Comparison of ENCODE assay signal across 10 cellular contexts in genomic region chr2:230267556-230267955, GRCh38. TPM values are rescaled to one million over a fixed set of nuclear protein-coding genes. Genes with fewer than 3 reads are reported as not detected.
DNase-seq lines count a peak whose midpoint lies in the region; ATAC-seq and TF ChIP-seq lines count a peak whose summit lies in the region.
"Had no signal": no experiment of that assay in that cellular context is flagged by ENCODE, and none has a peak within 500 bp of the region (broad histone marks: within the 10 kb centered on the region; RNA-seq: fewer than 3 reads in every experiment).

No MANE protein-coding gene starts in this region.

- H3K36me3 Mint-ChIP-seq in activated CD8-positive, alpha-beta T cell treated with anti-CD3 and anti-CD28 coated beads for 36 hours (ENCODE audit: low read depth) = peaks cover 73% of the 10 kb centered on the region
- H3K36me3 Mint-ChIP-seq in activated CD8-positive, alpha-beta T cell treated with anti-CD3 and anti-CD28 coated beads, Interleukin-2, amount 10 ng/mL, durations not matched to agents 7 days and 5 days (ENCODE audit: low read depth) = peaks cover 80% of the 10 kb centered on the region
- H3K36me3 Mint-ChIP-seq in CD14-positive monocyte = peaks cover 18 to 31% of the 10 kb centered on the region in 2 donors

- no peak overlapping the region for H2AFZ ChIP-seq in osteoblast (ENCODE audit: low read length)

- WGBS in heart right ventricle, 2 donors = 82 to 83% methylated on average over 3 of the region's 3 CpGs

- H3K27ac Mint-ChIP-seq in activated CD8-positive, alpha-beta T cell treated with anti-CD3 and anti-CD28 coated beads for 36 hours = peak overlapping the region; percentile 19
- no peak overlapping the region for H3K27ac Mint-ChIP-seq in activated CD8-positive, alpha-beta T cell treated with anti-CD3 and anti-CD28 coated beads, Interleukin-2, amount 10 ng/mL, durations not matched to agents 7 days and 5 days
- H3K27ac Mint-ChIP-seq in CD14-positive monocyte = no peak overlapping the region

- H3K4me3 ChIP-seq in osteoblast (ENCODE audit: insufficient read depth, low read length) (no peak overlapping the region), heart right ventricle (no peak overlapping the region)
- H3K4me3 ChIP-seq: uterus had no signal

- ATAC-seq in activated CD8-positive, alpha-beta T cell treated with anti-CD3 and anti-CD28 coated beads for 36 hours = peak; percentile 31
- no peak for ATAC-seq in activated CD8-positive, alpha-beta T cell treated with anti-CD3 and anti-CD28 coated beads, Interleukin-2, amount 10 ng/mL, durations not matched to agents 7 days and 5 days
- peak; percentile 66 for ATAC-seq in GM21526 (IDR thresholded peaks at IDR 0.05; ENCODE audit: low FRiP score, unreplicated experiment)
- peak; percentile 59 for ATAC-seq in HG03108 (IDR thresholded peaks at IDR 0.05; ENCODE audit: unreplicated experiment)
- ATAC-seq in heart right ventricle = no peak

- H3K4me1 Mint-ChIP-seq in activated CD8-positive, alpha-beta T cell treated with anti-CD3 and anti-CD28 coated beads for 36 hours (ENCODE audit: low read depth) = peaks cover 57% of the 10 kb centered on the region
- H3K4me1 Mint-ChIP-seq in activated CD8-positive, alpha-beta T cell treated with anti-CD3 and anti-CD28 coated beads, Interleukin-2, amount 10 ng/mL, durations not matched to agents 7 days and 5 days (ENCODE audit: low read depth) = peaks cover 50% of the 10 kb centered on the region
- no peaks in the 10 kb centered on the region for H3K4me1 Mint-ChIP-seq in CD14-positive monocyte

- H3K27me3 ChIP-seq in osteoblast (ENCODE audit: insufficient read depth, low read length) = no peaks in the 10 kb centered on the region
- H3K27me3 ChIP-seq in heart right ventricle = no peaks in the 10 kb centered on the region
- H3K27me3 ChIP-seq: uterus had no signal

- H3K27ac ChIP-seq in osteoblast (ENCODE audit: low read depth, low read length) = no peak overlapping the region
- no peak overlapping the region for H3K27ac ChIP-seq in heart right ventricle
- H3K27ac ChIP-seq: uterus had no signal

- CTCF ChIA-PET in activated CD8-positive, alpha-beta T cell treated with anti-CD3 and anti-CD28 coated beads for 36 hours (lab: Charles Lee) = no interaction called here
- CTCF ChIA-PET in activated CD8-positive, alpha-beta T cell treated with anti-CD3 and anti-CD28 coated beads, Interleukin-2, amount 10 ng/mL, durations not matched to agents 7 days and 5 days (lab: Charles Lee) = no interaction called here

- H3K36me3 ChIP-seq in osteoblast (ENCODE audit: insufficient read depth, low read length) (no peaks in the 10 kb centered on the region), heart right ventricle (peaks cover 0 to 22% (median 0%) of the 10 kb centered on the region in 9 donors)
- H3K36me3 ChIP-seq: uterus had no signal

- H3K9me3 ChIP-seq in osteoblast (ENCODE audit: low read depth, low read length) = no peaks in the 10 kb centered on the region
- H3K9me3 ChIP-seq in heart right ventricle = peaks cover 0 to 7% (median 0%) of the 10 kb centered on the region in 11 donors
- H3K9me3 ChIP-seq: uterus had no signal

- DNase-seq in activated CD8-positive, alpha-beta T cell treated with anti-CD3 and anti-CD28 coated beads for 36 hours = no peak
- no peak for DNase-seq in activated CD8-positive, alpha-beta T cell treated with anti-CD3 and anti-CD28 coated beads, Interleukin-2, amount 10 ng/mL, durations not matched to agents 7 days and 5 days
- DNase-seq in osteoblast (ENCODE audit: insufficient read length, low spot score, missing footprints) = peak; percentile 23
- DNase-seq in SIG-M5 treated with dmso at 0.1 percent for 504 hours (lab: John Stamatoyannopoulos, UW; ENCODE audit: unreplicated experiment) = no peak
- DNase-seq in CD14-positive monocyte (ENCODE audit: low spot score) = no peak
- DNase-seq in heart right ventricle = no peak
- DNase-seq: SW 1271, uterus had no signal

- H4K20me1 ChIP-seq in osteoblast (ENCODE audit: insufficient read depth, low read length) = no peaks in the 10 kb centered on the region

- POLR2A ChIA-PET in activated CD8-positive, alpha-beta T cell treated with anti-CD3 and anti-CD28 coated beads for 36 hours (lab: Charles Lee) = no interaction called here
- POLR2A ChIA-PET in activated CD8-positive, alpha-beta T cell treated with anti-CD3 and anti-CD28 coated beads, Interleukin-2, amount 10 ng/mL, durations not matched to agents 7 days and 5 days (lab: Charles Lee) = no interaction called here

- no peak overlapping the region for H3K4me2 ChIP-seq in osteoblast (ENCODE audit: insufficient read depth, low read length)

- H3K4me1 ChIP-seq in osteoblast (ENCODE audit: insufficient read depth, low read length) (no peaks in the 10 kb centered on the region), heart right ventricle (peaks cover 0 to 16% (median 0%) of the 10 kb centered on the region in 9 donors)
- H3K4me1 ChIP-seq: uterus had no signal

- intact Hi-C loops in activated CD8-positive, alpha-beta T cell treated with anti-CD3 and anti-CD28 coated beads for 36 hours (cut with micrococcal nuclease) = no loop called here
- intact Hi-C loops in CD14-positive monocyte (cut with micrococcal nuclease) = no loop called here
- intact Hi-C loops in heart right ventricle (cut with DNase I) = no loop called here

- H3K79me2 ChIP-seq in osteoblast (ENCODE audit: insufficient read depth, low read length) = no peaks in the 10 kb centered on the region

- H3K27me3 Mint-ChIP-seq in activated CD8-positive, alpha-beta T cell treated with anti-CD3 and anti-CD28 coated beads for 36 hours = no peaks in the 10 kb centered on the region
- no peaks in the 10 kb centered on the region for H3K27me3 Mint-ChIP-seq in activated CD8-positive, alpha-beta T cell treated with anti-CD3 and anti-CD28 coated beads, Interleukin-2, amount 10 ng/mL, durations not matched to agents 7 days and 5 days (ENCODE audit: low read depth)
- H3K27me3 Mint-ChIP-seq in CD14-positive monocyte (ENCODE audit: low read depth in 3 of 3) = peaks cover 0 to 3% (median 1%) of the 10 kb centered on the region in 3 donors

- H3K4me3 Mint-ChIP-seq in activated CD8-positive, alpha-beta T cell treated with anti-CD3 and anti-CD28 coated beads for 36 hours = no peak overlapping the region
- H3K4me3 Mint-ChIP-seq in activated CD8-positive, alpha-beta T cell treated with anti-CD3 and anti-CD28 coated beads, Interleukin-2, amount 10 ng/mL, durations not matched to agents 7 days and 5 days = no peak overlapping the region
- H3K4me3 Mint-ChIP-seq in CD14-positive monocyte = no peak overlapping the region

- H3K9me3 Mint-ChIP-seq in activated CD8-positive, alpha-beta T cell treated with anti-CD3 and anti-CD28 coated beads for 36 hours = peaks cover 6% of the 10 kb centered on the region
- H3K9me3 Mint-ChIP-seq in activated CD8-positive, alpha-beta T cell treated with anti-CD3 and anti-CD28 coated beads, Interleukin-2, amount 10 ng/mL, durations not matched to agents 7 days and 5 days (ENCODE audit: insufficient read depth) = peaks cover 4% of the 10 kb centered on the region
- H3K9me3 Mint-ChIP-seq in CD14-positive monocyte = peaks cover 0 to 6% (median 4%) of the 10 kb centered on the region in 7 donors

- no peak for TF ChIP-seq CTCF in activated CD8-positive, alpha-beta T cell treated with anti-CD3 and anti-CD28 coated beads for 36 hours (IDR thresholded peaks at IDR 0.05)
- TF ChIP-seq CTCF in osteoblast (IDR thresholded peaks at IDR 0.05; ENCODE audit: extremely low read depth, low read depth, low read length) = no peak
- TF ChIP-seq CTCF in CD14-positive monocyte (IDR thresholded peaks at IDR 0.05) = no peak
- no peak for TF ChIP-seq CTCF in heart right ventricle (IDR thresholded peaks at IDR 0.05)

RNA-seq across cellular contexts. Expression of gene SP140, which starts 42.0 kb away (rescaled TPM):
- total RNA-seq in activated CD8-positive, alpha-beta T cell treated with anti-CD3 and anti-CD28 coated beads for 36 hours = 10 to 100 TPM; 78.1 to 78.3 TPM
- total RNA-seq in activated CD8-positive, alpha-beta T cell treated with anti-CD3 and anti-CD28 coated beads, Interleukin-2, amount 10 ng/mL, durations not matched to agents 7 days and 5 days = 10 to 100 TPM; 57.5 to 58.3 TPM
- total RNA-seq in osteoblast = under 0.01 and 0.36 TPM in 2 replicates
- 1 to 10 TPM; 2.5 to 5.9 TPM for polyA plus RNA-seq in CD14-positive monocyte
- total RNA-seq in heart right ventricle = 1 to 10 TPM in 3 of 10 donors, under 1 TPM in 5, not detected in 2; 0.09 to 3.3 (median 0.66) TPM
- under 1 TPM; 0.17 to 0.51 TPM for polyA plus RNA-seq in heart right ventricle

RNA-seq across cellular contexts. Expression of gene SP110, which starts 47.8 kb away (rescaled TPM):
- total RNA-seq in activated CD8-positive, alpha-beta T cell treated with anti-CD3 and anti-CD28 coated beads for 36 hours = 10 to 100 TPM; 67.0 to 69.4 TPM
- total RNA-seq in activated CD8-positive, alpha-beta T cell treated with anti-CD3 and anti-CD28 coated beads, Interleukin-2, amount 10 ng/mL, durations not matched to agents 7 days and 5 days = 100 to 1,000 TPM; 128 to 135 TPM
- total RNA-seq in osteoblast (15.3 and 15.9 TPM in 2 replicates), heart right ventricle (10 to 100 TPM in 6 of 10 donors, 1 to 10 TPM in 4; 7.6 to 38.6 (median 10.4) TPM)
- polyA plus RNA-seq in CD14-positive monocyte (10 to 100 TPM; 39.1 to 65.5 TPM), heart right ventricle (10 to 100 TPM in 1 of 2 donors, 1 to 10 TPM in 1; 5.6 to 11.3 TPM)

RNA-seq across cellular contexts. Expression of gene SP140L, which starts 59.4 kb away (rescaled TPM):
- total RNA-seq in activated CD8-positive, alpha-beta T cell treated with anti-CD3 and anti-CD28 coated beads for 36 hours = 10 to 100 TPM; 43.7 to 43.8 TPM
- 10 to 100 TPM; 90.5 to 96.2 TPM for total RNA-seq in activated CD8-positive, alpha-beta T cell treated with anti-CD3 and anti-CD28 coated beads, Interleukin-2, amount 10 ng/mL, durations not matched to agents 7 days and 5 days
- total RNA-seq in osteoblast (15.6 and 18.6 TPM in 2 replicates), heart right ventricle (10 to 100 TPM in 1 of 10 donors, 1 to 10 TPM in 9; 3.0 to 10.8 (median 4.4) TPM)
- polyA plus RNA-seq in CD14-positive monocyte (1 to 10 TPM; 6.5 to 8.5 TPM), heart right ventricle (10 to 100 TPM in 1 of 2 donors, 1 to 10 TPM in 1; 2.5 to 10.5 TPM)

Comparison
In these comparisons a context has a peak if more than half of its experiments do, and no peak if none do; other contexts are left out.
1. ATAC-seq: peak in activated CD8-positive, alpha-beta T cell treated with anti-CD3 and anti-CD28 coated beads for 36 hours (single experiment), GM21526 (single experiment) and HG03108 (single experiment); none in activated CD8-positive, alpha-beta T cell treated with anti-CD3 and anti-CD28 coated beads, Interleukin-2, amount 10 ng/mL, durations not matched to agents 7 days and 5 days (single experiment) and heart right ventricle (0 of 8).
2. RNA of gene SP140, which starts 42.0 kb away (total RNA-seq): 78.1 to 78.3 TPM in activated CD8-positive, alpha-beta T cell treated with anti-CD3 and anti-CD28 coated beads for 36 hours and 57.5 to 58.3 TPM in activated CD8-positive, alpha-beta T cell treated with anti-CD3 and anti-CD28 coated beads, Interleukin-2, amount 10 ng/mL, durations not matched to agents 7 days and 5 days; 0.09 to 3.3 TPM in heart right ventricle and under 0.01 to 0.36 TPM in osteoblast; every median in the first group is over 10 times any median in the second.